10 cellular contexts compared by ENCODE assay signal in genomic region chr20:31594558-31595379, GRCh38. TPM values are rescaled to one million over a fixed set of nuclear protein-coding genes. Genes with fewer than 3 reads are reported as not detected.
DNase-seq lines count a peak whose midpoint lies in the region; ATAC-seq and TF ChIP-seq lines count a peak whose summit lies in the region.
"Had no signal": no experiment of that assay in that cellular context is flagged by ENCODE, and none has a peak within 500 bp of the region (broad histone marks: within the 10 kb centered on the region; RNA-seq: fewer than 3 reads in every experiment).

No MANE protein-coding gene starts in this region.

- CTCF ChIA-PET in activated CD8-positive, alpha-beta T cell treated with anti-CD3 and anti-CD28 coated beads for 36 hours (lab: Charles Lee), result interaction anchor here (2.7 kb wide), 1 partner anchor 18 kb away, joined by 16 read pairs; no protein-coding TSS in a partner anchor

- ATAC-seq in HG03159 (IDR thresholded peaks at IDR 0.05; ENCODE audit: unreplicated experiment) (no peak), GM18511 (IDR thresholded peaks at IDR 0.05; ENCODE audit: unreplicated experiment) (no peak)
- no peak for ATAC-seq in activated CD8-positive, alpha-beta T cell treated with anti-CD3 and anti-CD28 coated beads for 36 hours

- TF ChIP-seq CTCF in adrenal gland (IDR thresholded peaks at IDR 0.05), result no peak
- no peak for TF ChIP-seq CTCF in left ventricle myocardium inferior (IDR thresholded peaks at IDR 0.05; ENCODE audit: borderline replicate concordance)
- TF ChIP-seq CTCF in progenitor cell of endocrine pancreas (IDR thresholded peaks at IDR 0.05; ENCODE audit: unreplicated experiment), result no peak
- no peak for TF ChIP-seq CTCF in activated CD8-positive, alpha-beta T cell treated with anti-CD3 and anti-CD28 coated beads for 36 hours (IDR thresholded peaks at IDR 0.05)

- H3K27ac ChIP-seq in adrenal gland (peak overlapping the region in 3 of 5 donors; percentile 35 to 80 (median 73)), left ventricle myocardium inferior (replicated peaks) (peak overlapping the region; percentile 89)

- WGBS in adrenal gland, 4 donors, result 80 to 88% (median 85%) methylated on average over 8 to 11 of the region's 11 CpGs

- peak in 1 of 2 donors; percentile 21 for TF ChIP-seq POLR2A in adrenal gland (IDR thresholded peaks at IDR 0.05)

- intact Hi-C loops in adrenal gland (cut with DNase I), result no loop called here
- intact Hi-C loops in left ventricle myocardium inferior (cut with micrococcal nuclease), result no loop called here
- intact Hi-C loops in activated CD8-positive, alpha-beta T cell treated with anti-CD3 and anti-CD28 coated beads for 36 hours (cut with micrococcal nuclease), result no loop called here

- DNase-seq in H4 (ENCODE audit: low spot score) (peak; percentile 50), adrenal gland (peak in 1 of 7 donors; percentile 53), left ventricle myocardium inferior (peak; percentile 63), progenitor cell of endocrine pancreas (ENCODE audit: low spot score, unreplicated experiment) (peak; percentile 27), cerebellar nuclear complex (lab: John Stamatoyannopoulos, UW) (no peak)
- no peak for DNase-seq in activated CD8-positive, alpha-beta T cell treated with anti-CD3 and anti-CD28 coated beads for 36 hours
- DNase-seq: activated CD4-positive, alpha-beta T cell treated with anti-CD3 and anti-CD28 coated beads, Interleukin-2, amount 50 U/mL, for 4 hours had no signal

- no peaks in the 10 kb centered on the region for H3K27me3 Mint-ChIP-seq in progenitor cell of endocrine pancreas
- H3K27me3 Mint-ChIP-seq in activated CD8-positive, alpha-beta T cell treated with anti-CD3 and anti-CD28 coated beads for 36 hours, result peaks cover 7% of the 10 kb centered on the region

- H3K27ac Mint-ChIP-seq in progenitor cell of endocrine pancreas, result peak overlapping the region; percentile 74
- H3K27ac Mint-ChIP-seq in activated CD8-positive, alpha-beta T cell treated with anti-CD3 and anti-CD28 coated beads for 36 hours, result no peak overlapping the region

- POLR2A ChIA-PET in activated CD8-positive, alpha-beta T cell treated with anti-CD3 and anti-CD28 coated beads for 36 hours (lab: Charles Lee), result no interaction called here

- peaks cover 7 to 8% of the 10 kb centered on the region in 2 donors for H3K4me1 ChIP-seq in adrenal gland (replicated peaks in 1 of 2)
- peaks cover 43% of the 10 kb centered on the region for H3K4me1 ChIP-seq in left ventricle myocardium inferior

- H3K27me3 ChIP-seq in adrenal gland, result no peaks in the 10 kb centered on the region
- no peaks in the 10 kb centered on the region for H3K27me3 ChIP-seq in left ventricle myocardium inferior (ENCODE audit: low read depth)

- H3K4me1 Mint-ChIP-seq in progenitor cell of endocrine pancreas (ENCODE audit: low read depth), result peaks cover 22% of the 10 kb centered on the region
- peaks cover 6% of the 10 kb centered on the region for H3K4me1 Mint-ChIP-seq in activated CD8-positive, alpha-beta T cell treated with anti-CD3 and anti-CD28 coated beads for 36 hours (ENCODE audit: low read depth)

- H3K9me3 ChIP-seq in adrenal gland (replicated peaks in 1 of 3) (no peaks in the 10 kb centered on the region), left ventricle myocardium inferior (replicated peaks) (no peaks in the 10 kb centered on the region)

- no peaks in the 10 kb centered on the region for H3K36me3 Mint-ChIP-seq in progenitor cell of endocrine pancreas (ENCODE audit: insufficient read depth)
- no peaks in the 10 kb centered on the region for H3K36me3 Mint-ChIP-seq in activated CD8-positive, alpha-beta T cell treated with anti-CD3 and anti-CD28 coated beads for 36 hours (ENCODE audit: low read depth)

- no peaks in the 10 kb centered on the region for H3K36me3 ChIP-seq in adrenal gland (replicated peaks in 1 of 2)
- no peaks in the 10 kb centered on the region for H3K36me3 ChIP-seq in left ventricle myocardium inferior

- H3K9me3 Mint-ChIP-seq in progenitor cell of endocrine pancreas (ENCODE audit: low read depth), result no peaks in the 10 kb centered on the region
- no peaks in the 10 kb centered on the region for H3K9me3 Mint-ChIP-seq in activated CD8-positive, alpha-beta T cell treated with anti-CD3 and anti-CD28 coated beads for 36 hours

- H3K4me3 Mint-ChIP-seq in progenitor cell of endocrine pancreas (ENCODE audit: low read depth), result no peak overlapping the region
- H3K4me3 Mint-ChIP-seq in activated CD8-positive, alpha-beta T cell treated with anti-CD3 and anti-CD28 coated beads for 36 hours, result no peak overlapping the region

- H3K4me3 ChIP-seq in adrenal gland, result no peak overlapping the region
- no peak overlapping the region for H3K4me3 ChIP-seq in left ventricle myocardium inferior

RNA-seq across cellular contexts. Expression of gene ID1, which starts 10.3 kb away (rescaled TPM):
- total RNA-seq in H4 (2014; rRNA removed; shearing (Covaris generic)), result 410 and 489 TPM in 2 replicates
- 100 to 1,000 TPM in 7 of 8 donors, 10 to 100 TPM in 1; 60.7 to 468 (median 113) TPM for total RNA-seq in adrenal gland
- polyA plus RNA-seq in adrenal gland, result 100 to 1,000 TPM in 2 of 3 donors, 10 to 100 TPM in 1; 19.8 to 357 (median 192) TPM
- 91.5 TPM for total RNA-seq in left ventricle myocardium inferior
- total RNA-seq in progenitor cell of endocrine pancreas, result 322 and 326 TPM in 2 replicates
- total RNA-seq in activated CD8-positive, alpha-beta T cell treated with anti-CD3 and anti-CD28 coated beads for 36 hours, result under 1 TPM; 0.41 to 0.54 TPM

RNA-seq across cellular contexts. Expression of gene COX4I2, which starts 42.9 kb away (rescaled TPM):
- total RNA-seq in H4 (2014; rRNA removed; shearing (Covaris generic)), result not detected in 2 replicates
- total RNA-seq in adrenal gland (not detected), left ventricle myocardium inferior (7.6 TPM), progenitor cell of endocrine pancreas (not detected in 2 replicates)
- 10 to 100 TPM in 1 of 3 donors, 1 to 10 TPM in 1, under 1 TPM in 1; 0.26 to 12.9 (median 2.8) TPM for polyA plus RNA-seq in adrenal gland
- not detected for total RNA-seq in activated CD8-positive, alpha-beta T cell treated with anti-CD3 and anti-CD28 coated beads for 36 hours
- total RNA-seq: renal cortical epithelial cell had no signal

Comparison
In these comparisons a context has a peak if more than half of its experiments do, and no peak if none do; other contexts are left out.
1. DNase-seq: peak in H4 (single experiment), left ventricle myocardium inferior (single experiment) and progenitor cell of endocrine pancreas (single experiment); none in activated CD8-positive, alpha-beta T cell treated with anti-CD3 and anti-CD28 coated beads for 36 hours (single experiment) and cerebellar nuclear complex (0 of 2).
2. RNA of gene ID1, which starts 10.3 kb away (total RNA-seq): 410 to 489 TPM in H4, 322 to 326 TPM in progenitor cell of endocrine pancreas, 60.7 to 468 TPM in adrenal gland and 91.5 TPM in left ventricle myocardium inferior (single experiment); 0.41 to 0.54 TPM in activated CD8-positive, alpha-beta T cell treated with anti-CD3 and anti-CD28 coated beads for 36 hours; every median in the first group is over 10 times any median in the second.